16 cellular contexts compared by ENCODE assay signal in genomic region chr2:1755436-1756191, GRCh38. TPM values are rescaled to one million over a fixed set of nuclear protein-coding genes. Genes with fewer than 3 reads are reported as not detected.
DNase-seq lines count a peak whose midpoint lies in the region; ATAC-seq and TF ChIP-seq lines count a peak whose summit lies in the region.
"Had no signal": no experiment of that assay in that cellular context is flagged by ENCODE, and none has a peak within 500 bp of the region (broad histone marks: within the 10 kb centered on the region; RNA-seq: fewer than 3 reads in every experiment).

No MANE protein-coding gene starts in this region.

- TF ChIP-seq CTCF in AG04450 (IDR thresholded peaks at IDR 0.05; ENCODE audit: low read depth, low read length) (no peak), fibroblast of lung (conservative IDR thresholded peaks at IDR 0.05 in 1 of 2, IDR thresholded peaks at IDR 0.05 in 1 of 2; ENCODE audit: low read depth in 1 of 2, low read length in 2 of 2) (no peak), breast epithelium (IDR thresholded peaks at IDR 0.05) (no peak)

- no peak for TF ChIP-seq POLR2A in breast epithelium (IDR thresholded peaks at IDR 0.05)

- H3K9me3 ChIP-seq in AG04450 (ENCODE audit: control insufficient read depth, insufficient read depth, low read length) (peaks cover 16% of the 10 kb centered on the region), fibroblast of lung (ENCODE audit: control insufficient read depth, insufficient read depth, low read depth, low read length) (no peaks in the 10 kb centered on the region), breast epithelium (peaks cover 0 to 10% of the 10 kb centered on the region in 2 donors)
- H3K9me3 ChIP-seq: body of pancreas had no signal

- POLR2A ChIA-PET in AG04450 (lab: Yijun Ruan, JAX), result interaction anchor here (0.5 to 2.5 kb wide), 14 partner anchors 11 to 157 kb away, joined by 3 to 36 read pairs (median 5); partner anchors contain the start of gene PXDN

- H3K36me3 ChIP-seq in fibroblast of lung (ENCODE audit: control insufficient read depth, insufficient read depth, low read length) (no peaks in the 10 kb centered on the region), breast epithelium (no peaks in the 10 kb centered on the region)
- H3K36me3 ChIP-seq: tibial nerve had no signal

- DNase-seq in AG04450 (ENCODE audit: low read depth, low spot score) (peak; percentile 87), M059J (ENCODE audit: low read depth) (peak; percentile 69), fibroblast of lung (ENCODE audit: low read depth in 2 of 2) (peak; percentile 95 to 97), mucosa of gallbladder (ENCODE audit: low spot score) (peak; percentile 38), breast epithelium (ENCODE audit: low spot score in 2 of 2) (no peak), CD1c-positive myeloid dendritic cell (ENCODE audit: extremely low spot score) (no peak), HuH-7.5 (ENCODE audit: low spot score) (no peak)
- DNase-seq: activated naive CD4-positive, alpha-beta T cell treated with Interleukin-2 at 50 U/mL for 16 hours; COR-L47; mammary epithelial cell; NCI-H1048; NCI-H2107 had no signal

- no peak for ATAC-seq in GM21717 (IDR thresholded peaks at IDR 0.05; ENCODE audit: unreplicated experiment)
- ATAC-seq: activated CD4-positive, CD25-positive, alpha-beta regulatory T cell treated with anti-CD3 and anti-CD28 coated beads, Interleukin-2, amount 50 U/mL, for 24 hours; body of pancreas had no signal

- peaks cover 10% of the 10 kb centered on the region for H3K4me1 ChIP-seq in fibroblast of lung (ENCODE audit: control insufficient read depth, extremely low read depth, insufficient read depth, low read length)
- no peaks in the 10 kb centered on the region for H3K4me1 ChIP-seq in breast epithelium
- H3K4me1 ChIP-seq: body of pancreas, tibial nerve had no signal

- peak overlapping the region; percentile 1 for H3K4me2 ChIP-seq in fibroblast of lung (ENCODE audit: extremely low read depth, insufficient read depth, low read length)

- H3K4me3 ChIP-seq in AG04450 (ENCODE audit: low read depth, low read length) (no peak overlapping the region), fibroblast of lung (replicated peaks in 1 of 4; ENCODE audit: control extremely low read depth in 1 of 4, insufficient read depth in 1 of 4, low read depth in 3 of 4, low read length in 4 of 4) (no peak overlapping the region), breast epithelium (no peak overlapping the region)
- H3K4me3 ChIP-seq: body of pancreas, tibial nerve had no signal

- H3K27me3 ChIP-seq in AG04450 (ENCODE audit: control insufficient read depth, insufficient read depth, low read length), result peaks cover 4% of the 10 kb centered on the region
- no peaks in the 10 kb centered on the region for H3K27me3 ChIP-seq in fibroblast of lung (ENCODE audit: control insufficient read depth, insufficient read depth, low read length)
- H3K27me3 ChIP-seq in breast epithelium, result no peaks in the 10 kb centered on the region

- H4K20me1 ChIP-seq in fibroblast of lung (ENCODE audit: control insufficient read depth, extremely low read depth, insufficient read depth, low read length), result no peaks in the 10 kb centered on the region

- intact Hi-C loops in breast epithelium (cut with DNase I; ENCODE audit: low total_unique reads), result no loop called here

- CTCF ChIA-PET in AG04450 (lab: Charles Lee), result interaction anchor here (0.8 to 1.7 kb wide), 5 partner anchors 25 to 211 kb away, joined by 3 to 7 read pairs (median 3); no protein-coding TSS in a partner anchor

- H3K27ac ChIP-seq in AG04450 (ENCODE audit: low read depth, low read length), result peak overlapping the region; percentile 68
- H3K27ac ChIP-seq in fibroblast of lung (ENCODE audit: insufficient read depth, low read length), result no peak overlapping the region
- no peak overlapping the region for H3K27ac ChIP-seq in breast epithelium
- H3K27ac ChIP-seq: body of pancreas, tibial nerve had no signal

- no peak overlapping the region for H2AFZ ChIP-seq in fibroblast of lung (ENCODE audit: low read length)

- no peak overlapping the region for H3K9ac ChIP-seq in fibroblast of lung (ENCODE audit: insufficient read depth, low read length)

- H3K79me2 ChIP-seq in fibroblast of lung (ENCODE audit: control insufficient read depth, insufficient read depth, low read length), result no peaks in the 10 kb centered on the region

RNA-seq across cellular contexts. Expression of gene PXDN, which starts 11.3 kb away (rescaled TPM):
- polyA plus RNA-seq in AG04450 (2011; rRNA removed) (271 and 329 TPM in 2 replicates), fibroblast of lung (160 and 298 TPM in 2 replicates)
- polyA minus RNA-seq in AG04450 (2011; rRNA and poly(A)+ RNA removed), result 255 and 307 TPM in 2 replicates
- 94.5 and 115 TPM in 2 replicates for total RNA-seq in M059J (2014; rRNA removed; shearing (Covaris generic))
- total RNA-seq in fibroblast of lung (111 and 153 TPM in 2 replicates), mucosa of gallbladder (31.1 TPM), breast epithelium (100 to 1,000 TPM in 1 of 3 donors, 10 to 100 TPM in 2; 42.4 to 108 (median 64.2) TPM)
- polyA plus RNA-seq in fibroblast of lung (2012), result 135 and 343 TPM in 2 replicates
- 231 and 511 TPM in 2 replicates for polyA minus RNA-seq in fibroblast of lung (ENCODE audit: low replicate concordance)

Comparison
In these comparisons a context has a peak if more than half of its experiments do, and no peak if none do; other contexts are left out.
1. DNase-seq: peak in AG04450 (single experiment), M059J (single experiment), fibroblast of lung (2 of 2) and mucosa of gallbladder (single experiment); none in breast epithelium (0 of 2), CD1c-positive myeloid dendritic cell (single experiment) and HuH-7.5 (single experiment).